Comparison of ENCODE assay signal across 32 cellular contexts in the genomic region with DNA sequence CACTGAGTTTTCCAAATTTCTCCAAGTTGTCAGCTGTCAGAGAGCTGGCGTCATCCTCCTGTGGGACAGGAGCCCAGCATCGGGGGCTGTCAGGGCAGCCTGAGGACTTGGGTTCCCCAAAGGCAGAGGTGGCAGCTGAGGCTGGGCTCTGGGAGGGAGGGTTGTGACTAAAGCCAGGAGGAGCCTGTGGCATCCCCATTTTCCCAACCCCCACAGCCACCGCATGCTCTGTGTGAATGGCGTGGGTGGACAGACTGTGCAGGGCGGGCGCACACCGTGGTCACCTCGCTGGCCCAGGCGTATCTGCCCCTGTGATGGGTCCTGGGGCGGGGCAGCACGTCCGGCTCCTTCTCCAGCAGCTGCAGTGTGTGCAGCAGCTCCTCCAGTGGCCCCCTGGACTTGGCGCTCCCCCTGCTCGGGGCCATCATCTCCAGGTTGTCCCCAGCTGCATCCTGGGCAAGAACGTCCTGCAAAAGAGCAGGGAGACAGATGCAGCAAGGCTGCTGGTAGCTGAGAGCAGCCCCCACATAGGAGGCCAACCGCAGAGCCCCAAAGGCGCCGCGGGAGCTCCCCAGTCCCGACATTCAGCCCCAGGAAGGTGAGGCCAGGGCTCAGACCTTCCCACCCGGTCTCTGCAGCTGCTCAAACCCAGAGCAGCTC. TPM values are rescaled to one million over a fixed set of nuclear protein-coding genes. Genes with fewer than 3 reads are reported as not detected.
"Had no signal": no experiment of that assay in that cellular context is flagged by ENCODE, and none has a peak within 500 bp of the region (broad histone marks: within the 10 kb centered on the region; RNA-seq: fewer than 3 reads in every experiment).

No MANE protein-coding gene starts in this region.

- H3K36me3 Mint-ChIP-seq: activated CD8-positive, alpha-beta memory T cell treated with anti-CD3 and anti-CD28 coated beads, Interleukin-2, amount 10 ng/mL, durations not matched to agents 7 days and 5 days; activated naive CD4-positive, alpha-beta T cell treated with anti-CD3 and anti-CD28 coated beads, Interleukin-2, amount 50 U/mL, for 24 hours had no signal

- H3K4me1 ChIP-seq: ascending aorta had no signal

- H3K4me2 ChIP-seq: KMS-11 had no signal

- H3K27ac ChIP-seq: ascending aorta, body of pancreas, KMS-11, SJSA1 had no signal

- H3K4me3 ChIP-seq: ascending aorta, body of pancreas, MG63, SJSA1 had no signal

- H3K9ac ChIP-seq: KMS-11 had no signal

- H3K9me3 ChIP-seq: ascending aorta, body of pancreas, MG63, SJSA1 had no signal

- ATAC-seq: activated CD8-positive, alpha-beta memory T cell treated with anti-CD3 and anti-CD28 coated beads, Interleukin-2, amount 10 ng/mL, durations not matched to agents 7 days and 5 days; body of pancreas; SK-N-SH treated with all-trans-retinoic acid at 6 μM for 48 hours had no signal

- H3K9me3 Mint-ChIP-seq: activated B cell treated with CpG ODN at 0.5 μM for 24 hours; activated CD4-positive, alpha-beta T cell treated with anti-CD3 and anti-CD28 coated beads, Interleukin-2, amount 10 ng/mL, durations not matched to agents 24 days and 14 days; activated naive CD4-positive, alpha-beta T cell treated with anti-CD3 and anti-CD28 coated beads, Interleukin-2, amount 50 U/mL, for 24 hours; activated T-cell treated with anti-CD3 and anti-CD28 coated beads, Interleukin-2, amount 50 U/mL, for 24 hours; activated T-helper 1 cell treated with anti-CD3 and anti-CD28 coated beads, Interleukin-12 subunit alpha, Interleukin-12 subunit beta, Interleukin-2, Interleukin-4 antibody, amounts not matched to agents 30 ng/mL and 10 ng/mL and 1 ng/mL, durations not matched to agents 14 hours and 24 hours and 36 hours; IgD-negative memory B cell; T-helper 1 cell treated with Interleukin-12 subunit alpha and Interleukin-12 subunit beta and Interleukin-4 antibody, amounts not matched to agents 30 μg/mL and 1 μg/mL, for 36 hours had no signal

- H3K27me3 Mint-ChIP-seq: activated B cell treated with CpG ODN at 0.5 μM for 24 hours; activated CD4-positive, alpha-beta T cell treated with anti-CD3 and anti-CD28 coated beads, Interleukin-2, amount 10 ng/mL, durations not matched to agents 24 days and 14 days; activated CD8-positive, alpha-beta memory T cell treated with anti-CD3 and anti-CD28 coated beads, Interleukin-2, amount 10 ng/mL, durations not matched to agents 7 days and 5 days; activated naive CD4-positive, alpha-beta T cell treated with anti-CD3 and anti-CD28 coated beads, Interleukin-2, amount 50 U/mL, for 24 hours; activated T-cell treated with anti-CD3 and anti-CD28 coated beads, Interleukin-2, amount 50 U/mL, for 24 hours; IgD-negative memory B cell had no signal

- H3K4me1 Mint-ChIP-seq: activated B cell treated with CpG ODN at 0.5 μM for 24 hours; activated CD4-positive, alpha-beta T cell treated with anti-CD3 and anti-CD28 coated beads, Interleukin-2, amount 10 ng/mL, durations not matched to agents 24 days and 14 days; activated CD8-positive, alpha-beta memory T cell treated with anti-CD3 and anti-CD28 coated beads, Interleukin-2, amount 10 ng/mL, durations not matched to agents 7 days and 5 days; activated naive CD4-positive, alpha-beta T cell treated with anti-CD3 and anti-CD28 coated beads, Interleukin-2, amount 50 U/mL, for 24 hours; IgD-negative memory B cell had no signal

- H3K27ac Mint-ChIP-seq: activated B cell treated with CpG ODN at 0.5 μM for 24 hours; activated CD4-positive, alpha-beta T cell treated with anti-CD3 and anti-CD28 coated beads, Interleukin-2, amount 10 ng/mL, durations not matched to agents 24 days and 14 days; activated CD8-positive, alpha-beta memory T cell treated with anti-CD3 and anti-CD28 coated beads, Interleukin-2, amount 10 ng/mL, durations not matched to agents 7 days and 5 days; activated naive CD4-positive, alpha-beta T cell treated with anti-CD3 and anti-CD28 coated beads, Interleukin-2, amount 50 U/mL, for 24 hours; activated T-cell treated with anti-CD3 and anti-CD28 coated beads, Interleukin-2, amount 50 U/mL, for 24 hours; activated T-helper 1 cell treated with anti-CD3 and anti-CD28 coated beads, Interleukin-12 subunit alpha, Interleukin-12 subunit beta, Interleukin-2, Interleukin-4 antibody, amounts not matched to agents 30 ng/mL and 10 ng/mL and 1 ng/mL, durations not matched to agents 14 hours and 24 hours and 36 hours; IgD-negative memory B cell; T-helper 1 cell treated with Interleukin-12 subunit alpha and Interleukin-12 subunit beta and Interleukin-4 antibody, amounts not matched to agents 30 μg/mL and 1 μg/mL, for 36 hours had no signal

- H3K4me3 Mint-ChIP-seq: activated B cell treated with CpG ODN at 0.5 μM for 24 hours; activated CD4-positive, alpha-beta T cell treated with anti-CD3 and anti-CD28 coated beads, Interleukin-2, amount 10 ng/mL, durations not matched to agents 24 days and 14 days; activated CD8-positive, alpha-beta memory T cell treated with anti-CD3 and anti-CD28 coated beads, Interleukin-2, amount 10 ng/mL, durations not matched to agents 7 days and 5 days; activated naive CD4-positive, alpha-beta T cell treated with anti-CD3 and anti-CD28 coated beads, Interleukin-2, amount 50 U/mL, for 24 hours; activated T-cell treated with anti-CD3 and anti-CD28 coated beads, Interleukin-2, amount 50 U/mL, for 24 hours; activated T-helper 1 cell treated with anti-CD3 and anti-CD28 coated beads, Interleukin-12 subunit alpha, Interleukin-12 subunit beta, Interleukin-2, Interleukin-4 antibody, amounts not matched to agents 30 ng/mL and 10 ng/mL and 1 ng/mL, durations not matched to agents 14 hours and 24 hours and 36 hours; IgD-negative memory B cell; T-helper 1 cell treated with Interleukin-12 subunit alpha and Interleukin-12 subunit beta and Interleukin-4 antibody, amounts not matched to agents 30 μg/mL and 1 μg/mL, for 36 hours had no signal

- DNase-seq: activated B cell treated with CpG ODN at 0.5 μM for 24 hours; activated CD4-positive, alpha-beta T cell treated with anti-CD3 and anti-CD28 coated beads for 1 hour; activated CD4-positive, alpha-beta T cell treated with anti-CD3 and anti-CD28 coated beads, Interleukin-2, amount 10 ng/mL, durations not matched to agents 24 days and 14 days; activated CD4-positive, alpha-beta T cell treated with anti-CD3 and anti-CD28 coated beads, Interleukin-2, amount 50 U/mL, for 48 hours; activated CD8-positive, alpha-beta memory T cell treated with anti-CD3 and anti-CD28 coated beads, Interleukin-2, amount 10 ng/mL, durations not matched to agents 7 days and 5 days; activated effector memory CD4-positive, alpha-beta T cell treated with Interleukin-2 at 50 U/mL for 16 hours; activated naive CD4-positive, alpha-beta T cell; activated T-cell treated with anti-CD3 and anti-CD28 coated beads, Interleukin-2, amount 50 U/mL, for 24 hours; amniotic stem cell; body of pancreas; MG63; NCI-H1105; NCI-H1436; NCI-H1694 treated with DMSO at 0.1 percent for 48 hours; NCI-H2029 treated with DMSO at 0.1 percent for 48 hours; NCI-H345; NCI-H510A; NCI-H526 treated with DMSO at 0.1 percent for 48 hours; NCI-H82; SHP77; SW 1271 had no signal

- H3K27me3 ChIP-seq: ascending aorta, body of pancreas, MG63, SJSA1 had no signal

RNA-seq across cellular contexts. Expression of a gene that starts 31.9 kb away (rescaled TPM):
- total RNA-seq: RPMI7951 had no signal

RNA-seq across cellular contexts. Expression of a gene that starts 32.7 kb away (rescaled TPM):
- total RNA-seq: activated B cell treated with CpG ODN at 0.5 μM for 24 hours; activated CD4-positive, alpha-beta T cell treated with anti-CD3 and anti-CD28 coated beads, Interleukin-2, amount 10 ng/mL, durations not matched to agents 24 days and 14 days; activated CD8-positive, alpha-beta memory T cell treated with anti-CD3 and anti-CD28 coated beads, Interleukin-2, amount 10 ng/mL, durations not matched to agents 7 days and 5 days; activated T-helper 1 cell treated with anti-CD3 and anti-CD28 coated beads, Interleukin-12 subunit alpha, Interleukin-12 subunit beta, Interleukin-2, Interleukin-4 antibody, amounts not matched to agents 30 ng/mL and 10 ng/mL and 1 ng/mL, durations not matched to agents 14 hours and 24 hours and 36 hours; ascending aorta; body of pancreas; bronchial epithelial cell; OCI-LY7; RPMI7951; SJSA1 had no signal
- polyA plus RNA-seq: IgD-negative memory B cell had no signal
